ENCODE assay signal across 6 cellular contexts in the genomic region with DNA sequence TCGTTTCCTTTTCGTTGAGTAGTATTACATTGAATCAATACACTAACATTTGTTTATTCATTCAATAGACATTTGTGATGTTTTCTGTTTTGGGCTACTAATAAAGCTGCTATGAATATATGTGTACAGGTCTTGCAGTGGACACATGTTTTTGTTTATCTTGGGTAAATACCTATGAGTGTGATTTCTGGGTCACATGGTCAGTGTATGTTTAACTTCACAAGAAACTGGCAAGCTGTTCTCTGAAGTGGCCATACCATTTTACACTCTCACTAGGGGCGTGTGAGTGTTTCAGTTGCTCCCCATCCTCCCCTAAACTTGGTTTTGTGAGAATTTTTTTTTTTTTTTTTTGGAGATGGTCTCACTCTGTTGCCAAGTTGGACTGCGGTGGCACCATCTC. TPM values are rescaled to one million over a fixed set of nuclear protein-coding genes. Genes with fewer than 3 reads are reported as not detected.
"Had no signal": no experiment of that assay in that cellular context is flagged by ENCODE, and none has a peak within 500 bp of the region (broad histone marks: within the 10 kb centered on the region; RNA-seq: fewer than 3 reads in every experiment).

No MANE protein-coding gene starts in this region.

- ATAC-seq: GM23338 had no signal

- DNase-seq: H9, HCEC 1CT, KG1 had no signal

- H3K4me3 ChIP-seq: GM23338 had no signal

RNA-seq across cellular contexts. Expression of a gene that starts 35.0 kb away (rescaled TPM):
- total RNA-seq: GM23338, H1, H9, HT-29 had no signal
